ENCODE assay signal across 16 cellular contexts in genomic region chr14:78440351-78440750, GRCh38.
"Had no signal": no experiment of that assay in that cellular context is flagged by ENCODE, and none has a peak within 500 bp of the region (broad histone marks: within the 10 kb centered on the region; RNA-seq: fewer than 3 reads in every experiment).

No MANE protein-coding gene starts in this region.

- H3K9me3 ChIP-seq: neutrophil, psoas muscle, right lobe of liver, tibial artery, upper lobe of left lung, uterus had no signal

- ATAC-seq: foreskin keratinocyte; psoas muscle; right lobe of liver; stimulated activated memory B cell treated with anti-CD40 and anti-IgM and Interleukin-4, amounts not matched to agents 10 μg/mL and 1 μg/mL and 100 μg/mL, for 72 hours had no signal

- H3K4me1 ChIP-seq: foreskin keratinocyte, psoas muscle, right lobe of liver, tibial artery, upper lobe of left lung, uterus had no signal

- H3K4me3 ChIP-seq: psoas muscle, right lobe of liver, tibial artery, upper lobe of left lung, uterus had no signal

- DNase-seq: foreskin keratinocyte; head of caudate nucleus; hippocampal formation; kidney glomerular epithelial cell; naive B cell; psoas muscle; retina; right lobe of liver; stimulated activated CD4-positive, alpha-beta T cell treated with anti-CD3 and anti-CD28 coated beads, Interleukin-4, amount 100 ng/mL, for 24 hours; tibial artery; upper lobe of left lung; uterus had no signal

- H3K27me3 ChIP-seq: foreskin keratinocyte, neutrophil, right lobe of liver, tibial artery, upper lobe of left lung, uterus had no signal

- H3K9me3 Mint-ChIP-seq: nephron; stimulated activated memory B cell treated with anti-CD40 and anti-IgM and Interleukin-4, amounts not matched to agents 10 μg/mL and 1 μg/mL and 100 μg/mL, for 72 hours; stimulated activated naive CD8-positive, alpha-beta T cell treated with anti-CD3 and anti-CD28 coated beads, Interleukin-15, Interleukin-2, amounts not matched to agents 100 ng/mL and 50 ng/mL, for 24 hours had no signal

- H3K36me3 Mint-ChIP-seq: naive B cell; stimulated activated memory B cell treated with anti-CD40 and anti-IgM and Interleukin-4, amounts not matched to agents 10 μg/mL and 1 μg/mL and 100 μg/mL, for 72 hours had no signal

- H3K27me3 Mint-ChIP-seq: stimulated activated memory B cell treated with anti-CD40 and anti-IgM and Interleukin-4, amounts not matched to agents 10 μg/mL and 1 μg/mL and 100 μg/mL, for 72 hours had no signal

- H3K27ac ChIP-seq: foreskin keratinocyte, neutrophil, psoas muscle, right lobe of liver, tibial artery, upper lobe of left lung, uterus had no signal

- H3K27ac Mint-ChIP-seq: naive B cell; nephron; stimulated activated memory B cell treated with anti-CD40 and anti-IgM and Interleukin-4, amounts not matched to agents 10 μg/mL and 1 μg/mL and 100 μg/mL, for 72 hours; stimulated activated naive CD8-positive, alpha-beta T cell treated with anti-CD3 and anti-CD28 coated beads, Interleukin-15, Interleukin-2, amounts not matched to agents 100 ng/mL and 50 ng/mL, for 24 hours had no signal

- H3K36me3 ChIP-seq: neutrophil, right lobe of liver, tibial artery, upper lobe of left lung, uterus had no signal

- H3K4me3 Mint-ChIP-seq: naive B cell; nephron; stimulated activated memory B cell treated with anti-CD40 and anti-IgM and Interleukin-4, amounts not matched to agents 10 μg/mL and 1 μg/mL and 100 μg/mL, for 72 hours; stimulated activated naive CD8-positive, alpha-beta T cell treated with anti-CD3 and anti-CD28 coated beads, Interleukin-15, Interleukin-2, amounts not matched to agents 100 ng/mL and 50 ng/mL, for 24 hours had no signal

- H3K4me1 Mint-ChIP-seq: naive B cell; nephron; stimulated activated memory B cell treated with anti-CD40 and anti-IgM and Interleukin-4, amounts not matched to agents 10 μg/mL and 1 μg/mL and 100 μg/mL, for 72 hours had no signal
